In genomic region chr11:71316701-71317100, GRCh38 we compare ENCODE assay signal across 34 cellular contexts.
"Had no signal": no experiment of that assay in that cellular context is flagged by ENCODE, and none has a peak within 500 bp of the region (broad histone marks: within the 10 kb centered on the region; RNA-seq: fewer than 3 reads in every experiment).

No MANE protein-coding gene starts in this region.

- H3K36me3 ChIP-seq: MG63 had no signal

- H3K4me3 ChIP-seq: MG63 had no signal

- DNase-seq: Karpas-422, Kasumi-1, MG63, MM.1S, MV-4-11, NCI-H1048, NCI-H1092, NCI-H1092 treated with DMSO at 0.1 percent for 48 hours, NCI-H1105, NCI-H1105 treated with DMSO at 0.1 percent for 48 hours, NCI-H1417, NCI-H1417 treated with DMSO at 0.1 percent for 48 hours, NCI-H1436, NCI-H1436 treated with DMSO at 0.1 percent for 48 hours, NCI-H146, NCI-H1694, NCI-H1694 treated with DMSO at 0.1 percent for 48 hours, NCI-H187, NCI-H187 treated with DMSO at 0.1 percent for 48 hours, NCI-H1930, NCI-H2029, NCI-H2029 treated with DMSO at 0.1 percent for 48 hours, NCI-H2081, NCI-H2081 treated with DMSO at 0.1 percent for 48 hours, NCI-H2107, NCI-H2171, NCI-H2171 treated with DMSO at 0.1 percent for 48 hours, NCI-H2227 treated with DMSO at 0.1 percent for 48 hours, NCI-H226, NCI-H345, NCI-H446, NCI-H446 treated with DMSO at 0.1 percent for 48 hours, NCI-H510A, NCI-H510A treated with DMSO at 0.1 percent for 48 hours had no signal
